12 cellular contexts compared by ENCODE assay signal in genomic region chr4:41437264-41437566, GRCh38.
DNase-seq lines count a peak whose midpoint lies in the region; ATAC-seq and TF ChIP-seq lines count a peak whose summit lies in the region.
"Had no signal": no experiment of that assay in that cellular context is flagged by ENCODE, and none has a peak within 500 bp of the region (broad histone marks: within the 10 kb centered on the region; RNA-seq: fewer than 3 reads in every experiment).

No MANE protein-coding gene starts in this region.

- H3K4me3 ChIP-seq in heart right ventricle (peak overlapping the region in 3 of 10 donors; percentile 6 to 17 (median 14)), spleen (no peak overlapping the region)

- H3K4me1 ChIP-seq in heart right ventricle (peaks cover 5 to 85% (median 54%) of the 10 kb centered on the region in 9 donors), spleen (peaks cover 0 to 25% (median 1%) of the 10 kb centered on the region in 6 donors)

- peak overlapping the region; percentile 11 to 89 (median 74) for H3K27ac ChIP-seq in heart right ventricle
- H3K27ac ChIP-seq in spleen = peak overlapping the region in 7 of 8 donors; percentile 46 to 72 (median 66)
- H3K27ac ChIP-seq: KMS-11 had no signal

- H3K27me3 ChIP-seq in heart right ventricle = no peaks in the 10 kb centered on the region
- peaks cover 0 to 6% (median 0%) of the 10 kb centered on the region in 7 donors for H3K27me3 ChIP-seq in spleen (replicated peaks in 1 of 7)

- H3K36me3 ChIP-seq in heart right ventricle (no peaks in the 10 kb centered on the region), spleen (no peaks in the 10 kb centered on the region)

- ATAC-seq in GM21390 (IDR thresholded peaks at IDR 0.05; ENCODE audit: unreplicated experiment) (peak; percentile 48), heart right ventricle (peak; percentile 50 to 81 (median 74)), GM21515 (IDR thresholded peaks at IDR 0.05; ENCODE audit: unreplicated experiment) (no peak), HG03095 (IDR thresholded peaks at IDR 0.05; ENCODE audit: unreplicated experiment) (no peak)
- ATAC-seq: naive thymus-derived CD4-positive, alpha-beta T cell had no signal

- H3K9me3 ChIP-seq in heart right ventricle (no peaks in the 10 kb centered on the region), spleen (no peaks in the 10 kb centered on the region)

- DNase-seq in NCI-H524 treated with DMSO at 0.1 percent for 48 hours (lab: John Stamatoyannopoulos, UW) (peak; percentile 70), heart right ventricle (no peak), spleen (no peak), mucosa of gallbladder (ENCODE audit: low spot score) (no peak), kidney tubule cell (ENCODE audit: low spot score) (no peak)
- DNase-seq: activated T-cell treated with anti-CD3 and anti-CD28 coated beads, Interleukin-2, amount 50 U/mL, for 48 hours; naive thymus-derived CD4-positive, alpha-beta T cell; stimulated activated CD4-positive, alpha-beta T cell treated with anti-CD3 and anti-CD28 coated beads, Interleukin-4, amount 100 ng/mL, for 1 hour had no signal

- intact Hi-C loops in heart right ventricle (cut with DNase I) (loop anchor here in 5 of 10 donors (5.0 to 10.0 kb wide), 7 partner anchors 72 to 220 kb away; partner anchors contain the start of gene LIMCH1 (in 2 of the 5)), spleen (cut with DNase I; ENCODE audit: low total_unique reads) (no loop called here)

- TF ChIP-seq POLR2A in spleen (IDR thresholded peaks at IDR 0.05) = no peak

- 12 to 18% methylated on average over 1 of the region's 1 CpG for whole genome bisulfite sequencing in heart right ventricle, 2 donors
- WGBS in spleen, 5 donors = 43 to 66% (median 50%) methylated on average over 1 of the region's 1 CpG

- TF ChIP-seq CTCF in heart right ventricle (IDR thresholded peaks at IDR 0.05) (no peak), spleen (IDR thresholded peaks at IDR 0.05 in 8 of 11, conservative IDR thresholded peaks at IDR 0.05 in 3 of 11) (no peak)

Comparison
In these comparisons a context has a peak if more than half of its experiments do, and no peak if none do; other contexts are left out.
1. ATAC-seq: peak in GM21390 (single experiment) and heart right ventricle (8 of 8); none in GM21515 (single experiment) and HG03095 (single experiment).